ENCODE assay signal across 1 cellular context in the genomic region with DNA sequence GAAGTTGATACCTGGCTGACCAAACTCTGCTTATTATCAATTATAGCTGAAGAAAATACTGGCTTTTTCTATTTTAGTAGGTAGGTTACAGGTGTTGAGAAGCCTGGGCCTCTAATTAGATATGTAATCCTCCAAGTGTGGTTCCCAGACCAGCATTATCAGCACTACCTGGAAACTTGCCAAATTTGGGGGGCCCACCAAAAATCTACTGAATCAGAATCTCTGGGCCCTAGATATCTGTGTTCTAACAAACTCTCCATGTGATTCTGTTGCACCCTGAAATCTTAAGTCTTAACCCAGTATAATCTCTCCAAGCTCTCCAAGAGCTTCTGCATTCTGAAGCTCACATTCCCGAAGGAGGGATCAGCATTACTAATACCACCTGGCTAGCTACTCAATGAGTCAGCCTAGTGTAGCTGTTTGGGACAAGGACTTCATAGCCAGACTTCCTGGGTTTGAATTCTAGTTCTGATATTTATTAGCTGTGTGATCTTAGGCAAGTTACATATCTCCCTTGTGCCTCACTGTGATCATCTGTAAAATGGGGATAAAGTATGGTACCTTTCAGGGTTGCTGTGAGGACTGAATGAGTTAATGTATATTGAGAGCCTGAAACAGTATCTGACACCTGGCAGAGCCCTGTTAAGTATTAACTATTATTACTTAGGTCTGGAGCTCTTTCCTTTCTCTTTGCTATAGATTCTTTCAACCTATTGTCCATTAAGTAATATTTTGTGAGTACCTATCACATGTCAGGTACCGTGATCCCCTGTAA.
A peak's percentile ranks its signal among the peaks of the same experiment; 100 is the strongest.
TF ChIP-seq lines count a peak whose summit lies in the region.

No MANE protein-coding gene starts in this region.

TF ChIP-seq in K562, 482 proteins besides CTCF, POLR2A, EP300 and RAD21:
- TF ChIP-seq PRMT5 (CRISPR knock-in tag; IDR thresholded peaks at IDR 0.05) (no peak), ZNF347 (CRISPR knock-in tag; IDR thresholded peaks at IDR 0.05; ENCODE audit: low read depth) (no peak), DMBX1 (CRISPR knock-in tag; IDR thresholded peaks at IDR 0.05; ENCODE audit: borderline replicate concordance) (no peak), RBM25 (IDR thresholded peaks at IDR 0.05; ENCODE audit: low read depth, low read length, severe bottlenecking) (peak; percentile 41), NFIX (CRISPR knock-in tag; IDR thresholded peaks at IDR 0.05; ENCODE audit: low read depth) (peak; percentile 35; the same call in 1 of the 2 replicates), YBX1 (IDR thresholded peaks at IDR 0.05) (no peak), ZNF134 (CRISPR knock-in tag; conservative IDR thresholded peaks at IDR 0.05) (no peak), ADNP (tag; IDR thresholded peaks at IDR 0.05) (no peak), NFIC (IDR thresholded peaks at IDR 0.05) (peak; percentile 69)
- TF ChIP-seq, protein P1, sequence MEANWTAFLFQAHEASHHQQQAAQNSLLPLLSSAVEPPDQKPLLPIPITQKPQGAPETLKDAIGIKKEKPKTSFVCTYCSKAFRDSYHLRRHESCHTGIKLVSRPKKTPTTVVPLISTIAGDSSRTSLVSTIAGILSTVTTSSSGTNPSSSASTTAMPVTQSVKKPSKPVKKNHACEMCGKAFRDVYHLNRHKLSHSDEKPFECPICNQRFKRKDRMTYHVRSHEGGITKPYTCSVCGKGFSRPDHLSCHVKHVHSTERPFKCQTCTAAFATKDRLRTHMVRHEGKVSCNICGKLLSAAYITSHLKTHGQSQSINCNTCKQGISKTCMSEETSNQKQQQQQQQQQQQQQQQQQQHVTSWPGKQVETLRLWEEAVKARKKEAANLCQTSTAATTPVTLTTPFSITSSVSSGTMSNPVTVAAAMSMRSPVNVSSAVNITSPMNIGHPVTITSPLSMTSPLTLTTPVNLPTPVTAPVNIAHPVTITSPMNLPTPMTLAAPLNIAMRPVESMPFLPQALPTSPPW (CRISPR knock-in tag; IDR thresholded peaks at IDR 0.05), result no peak
- TF ChIP-seq, protein P2, sequence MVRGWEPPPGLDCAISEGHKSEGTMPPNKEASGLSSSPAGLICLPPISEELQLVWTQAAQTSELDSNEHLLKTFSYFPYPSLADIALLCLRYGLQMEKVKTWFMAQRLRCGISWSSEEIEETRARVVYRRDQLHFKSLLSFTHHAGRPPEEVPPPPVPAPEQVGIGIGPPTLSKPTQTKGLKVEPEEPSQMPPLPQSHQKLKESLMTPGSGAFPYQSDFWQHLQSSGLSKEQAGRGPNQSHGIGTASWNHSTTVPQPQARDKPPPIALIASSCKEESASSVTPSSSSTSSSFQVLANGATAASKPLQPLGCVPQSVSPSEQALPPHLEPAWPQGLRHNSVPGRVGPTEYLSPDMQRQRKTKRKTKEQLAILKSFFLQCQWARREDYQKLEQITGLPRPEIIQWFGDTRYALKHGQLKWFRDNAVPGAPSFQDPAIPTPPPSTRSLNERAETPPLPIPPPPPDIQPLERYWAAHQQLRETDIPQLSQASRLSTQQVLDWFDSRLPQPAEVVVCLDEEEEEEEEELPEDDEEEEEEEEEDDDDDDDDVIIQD (CRISPR knock-in tag; IDR thresholded peaks at IDR 0.05), result no peak
